In genomic region chr14:67187210-67187609, GRCh38 we compare ENCODE assay signal across 12 cellular contexts. TPM values are rescaled to one million over a fixed set of nuclear protein-coding genes. Genes with fewer than 3 reads are reported as not detected.
DNase-seq lines count a peak whose midpoint lies in the region; ATAC-seq, FAIRE-seq and TF ChIP-seq lines count a peak whose summit lies in the region.
"Had no signal": no experiment of that assay in that cellular context is flagged by ENCODE, and none has a peak within 500 bp of the region (broad histone marks: within the 10 kb centered on the region; RNA-seq: fewer than 3 reads in every experiment).

No MANE protein-coding gene starts in this region.

- no peak for FAIRE-seq in K562 (lab: Jason Lieb, UNC)

- no peaks in the 10 kb centered on the region for H3K27me3 ChIP-seq in IMR-90 (ENCODE audit: control insufficient read depth, insufficient read depth, low read length)
- no peaks in the 10 kb centered on the region for H3K27me3 ChIP-seq in K562 (ENCODE audit: control insufficient read depth in 2 of 2, insufficient read depth in 2 of 2, low read length in 2 of 2)

- H4K5ac ChIP-seq in IMR-90 (ENCODE audit: low read depth, low read length), result no peak overlapping the region

- peak overlapping the region; percentile 9; the same call in 1 of the 2 replicates for H4K91ac ChIP-seq in IMR-90 (ENCODE audit: insufficient read depth, low read depth, low read length)

- H2AK9ac ChIP-seq in IMR-90 (replicated peaks; ENCODE audit: low read depth, low read length, poor library complexity), result no peak overlapping the region

- CTCF ChIA-PET in IMR-90 (lab: Yijun Ruan, JAX), result interaction anchor here (0.8 to 1.1 kb wide), 2 partner anchors 14 to 41 kb away, joined by 3 read pairs; no protein-coding TSS in a partner anchor
- CTCF ChIA-PET in K562 (lab: Yijun Ruan, JAX; ENCODE audit: low intra/inter-chr PET ratio), result no interaction called here

- peak overlapping the region; percentile 28; the same call in 1 of the 2 replicates for H3K4ac ChIP-seq in IMR-90 (ENCODE audit: low read depth, low read length)

- H3K4me2 ChIP-seq in IMR-90 (ENCODE audit: low read depth, low read length) (peak overlapping the region; percentile 25; the same call in 1 of the 2 replicates), K562 (ENCODE audit: insufficient read depth, low read length) (no peak overlapping the region)

- no peaks in the 10 kb centered on the region for H3K79me1 ChIP-seq in IMR-90 (ENCODE audit: low read depth in 1 of 2, low read length in 2 of 2)

- H2AK5ac ChIP-seq in IMR-90 (ENCODE audit: low read depth, low read length), result no peak overlapping the region

- peak overlapping the region; percentile 2; the same call in 1 of the 2 replicates for H3K18ac ChIP-seq in IMR-90 (ENCODE audit: low read depth, low read length)

- no peak overlapping the region for H3K4me3 ChIP-seq in IMR-90 (ENCODE audit: insufficient read depth, low read depth, low read length)
- H3K4me3 ChIP-seq in K562, result no peak overlapping the region

- in situ Hi-C loops in IMR-90 (cut with MboI; ENCODE audit: low sequenced_read_pairs) (no loop called here), K562 (cut with MboI) (no loop called here)

- no peak for TF ChIP-seq EP300 in K562 (IDR thresholded peaks at IDR 0.05; ENCODE audit: low read length)

- H3K27ac ChIP-seq in IMR-90 (ENCODE audit: insufficient read depth, low read length) (no peak overlapping the region), K562 (ENCODE audit: extremely low read depth, low read depth, low read length) (no peak overlapping the region)
- H3K27ac ChIP-seq: C4-2B had no signal

- H3K36me3 ChIP-seq in IMR-90 (ENCODE audit: control insufficient read depth, insufficient read depth, low read length) (no peaks in the 10 kb centered on the region), K562 (ENCODE audit: control insufficient read depth, insufficient read depth, low read length) (no peaks in the 10 kb centered on the region)

- H2BK20ac ChIP-seq in IMR-90 (ENCODE audit: low read depth, low read length), result peak overlapping the region; percentile 72

- H2AFZ ChIP-seq in IMR-90 (replicated peaks; ENCODE audit: low read length, poor library complexity) (no peak overlapping the region), K562 (ENCODE audit: low read depth, low read length) (no peak overlapping the region)

- TF ChIP-seq POLR2A in IMR-90 (IDR thresholded peaks at IDR 0.05; ENCODE audit: low read depth, low read length) (no peak), K562 (conservative IDR thresholded peaks at IDR 0.05) (no peak)

- peak overlapping the region; percentile 77 for H2BK120ac ChIP-seq in IMR-90 (ENCODE audit: low read depth, low read length)

- H3K4me1 ChIP-seq in IMR-90 (ENCODE audit: control insufficient read depth, insufficient read depth, low read length) (peaks cover 11% of the 10 kb centered on the region), K562 (replicated peaks in 1 of 2; ENCODE audit: control insufficient read depth in 2 of 2, insufficient read depth in 2 of 2, low read length in 2 of 2) (peaks cover 0 to 8% of the 10 kb centered on the region in 2 experiments; a peak in 1 of 5 replicates)

- BruUV-seq in IMR-90 (replicated peaks; lab: Mats Ljungman, UMichigan), result no TSS peak
- BruUV-seq in K562 (replicated peaks; lab: Mats Ljungman, UMichigan), result no TSS peak

- H4K20me1 ChIP-seq in IMR-90 (ENCODE audit: insufficient read depth, low read length) (no peaks in the 10 kb centered on the region), K562 (replicated peaks; ENCODE audit: control insufficient read depth, insufficient read depth, low read length) (no peaks in the 10 kb centered on the region)

- POLR2A ChIA-PET in IMR-90 (lab: Charles Lee; ENCODE audit: unreplicated experiment) (no interaction called here), K562 (lab: Yijun Ruan, JAX) (interaction anchor here (0.6 to 0.7 kb wide), 2 partner anchors 108 to 954 kb away, joined by 3 read pairs; no protein-coding TSS in a partner anchor)

- H2BK5ac ChIP-seq in IMR-90 (ENCODE audit: low read depth, low read length, poor library complexity, severe bottlenecking), result peak overlapping the region; percentile 38

- no peak overlapping the region; the same call in 1 of the 2 replicates for H3K14ac ChIP-seq in IMR-90 (replicated peaks; ENCODE audit: low read depth, low read length)

- 0 out of 3 replicates have a peak overlapping the region, but pooled peaks have one; percentile 9 for H2BK15ac ChIP-seq in IMR-90 (ENCODE audit: low read depth, low read length)

- no peak overlapping the region for H3K56ac ChIP-seq in IMR-90 (ENCODE audit: extremely low read depth, insufficient read depth, low read length)

- H3K79me2 ChIP-seq in K562 (ENCODE audit: control insufficient read depth, insufficient read depth, low read length), result no peaks in the 10 kb centered on the region

- H3K23ac ChIP-seq in IMR-90 (ENCODE audit: low read depth, low read length), result no peak overlapping the region

- TF ChIP-seq CTCF in IMR-90 (conservative IDR thresholded peaks at IDR 0.05; ENCODE audit: low read depth, low read length) (no peak), K562 (IDR thresholded peaks at IDR 0.05 in 2 of 3, conservative IDR thresholded peaks at IDR 0.05 in 1 of 3; ENCODE audit: insufficient read depth in 2 of 3, low read depth in 1 of 3, low read length in 3 of 3) (no peak)

- dilution Hi-C loops in IMR-90 (cut with HindIII; ENCODE audit: low sequenced_read_pairs, unreplicated experiment), result no loop called here

- H3K9me1 ChIP-seq in IMR-90 (ENCODE audit: insufficient read depth, low read length) (peaks cover 14% of the 10 kb centered on the region), K562 (ENCODE audit: control insufficient read depth, insufficient read depth, low read length) (no peaks in the 10 kb centered on the region)

- DNase-seq in AG08396 (ENCODE audit: low spot score) (peak; percentile 72), IMR-90 (peak; percentile 89), K562 (ENCODE audit: extremely low read depth in 1 of 4, low spot score in 3 of 4) (peak in 1 of 4 experiments; percentile 9), left colon (no peak), NCI-H1092 treated with DMSO at 0.1 percent for 48 hours (lab: John Stamatoyannopoulos, UW) (no peak)
- no peak for DNase-seq in activated CD4-positive, alpha-beta T cell treated with anti-CD3 and anti-CD28 coated beads for 48 hours
- DNase-seq: activated CD4-positive, CD25-positive, alpha-beta regulatory T cell treated with anti-CD3 and anti-CD28 coated beads, Interleukin-2, amount 50 U/mL, for 72 hours; anterior cingulate cortex; retina had no signal

- H3K9me3 ChIP-seq in IMR-90 (ENCODE audit: control insufficient read depth, insufficient read depth, low read length) (no peaks in the 10 kb centered on the region), K562 (replicated peaks; ENCODE audit: control insufficient read depth, insufficient read depth, low read depth, low read length) (no peaks in the 10 kb centered on the region)

- no peak overlapping the region for H3K9ac ChIP-seq in IMR-90 (ENCODE audit: low read depth, low read length)
- no peak overlapping the region for H3K9ac ChIP-seq in K562 (ENCODE audit: insufficient read depth in 1 of 2, low read depth in 2 of 2, low read length in 2 of 2)

- peak overlapping the region in 1 of 2 experiments; percentile 23; a peak in 1 of 4 replicates for H4K8ac ChIP-seq in IMR-90 (ENCODE audit: low read depth in 2 of 2, low read length in 2 of 2)

- intact Hi-C loops in IMR-90 (cut with micrococcal nuclease) (no loop called here), K562 (cut with micrococcal nuclease) (no loop called here), left colon (cut with DNase I, micrococcal nuclease) (no loop called here)

- peak; percentile 90 for ATAC-seq in IMR-90 (ENCODE audit: low read depth)
- ATAC-seq in K562, result no peak
- peak; percentile 59 for ATAC-seq in left colon
- no peak for ATAC-seq in GM19452 (IDR thresholded peaks at IDR 0.05; ENCODE audit: unreplicated experiment)
- ATAC-seq in GM18517 (IDR thresholded peaks at IDR 0.05; ENCODE audit: unreplicated experiment), result no peak

- TF ChIP-seq RAD21 in IMR-90 (IDR thresholded peaks at IDR 0.05; ENCODE audit: low read length), result no peak
- TF ChIP-seq RAD21 in K562 (CRISPR knock-in tag; conservative IDR thresholded peaks at IDR 0.05 in 1 of 2, IDR thresholded peaks at IDR 0.05 in 1 of 2), result no peak

RNA-seq across cellular contexts. Expression of gene GARIN2, which starts 2.0 kb away (rescaled TPM):
- total RNA-seq in IMR-90 (2012; rRNA removed) (not detected in 2 replicates), K562 (2014; rRNA removed) (not detected in 2 replicates), K562 (2014; rRNA removed; fragmentation: Illumina TruSeq; extraction: Trizol) (not detected in 2 replicates), K562 (2015; rRNA removed; fragmentation: Illumina TruSeq; extraction: Trizol) (not detected in 2 replicates), K562 (2021) (not detected in 2 replicates), left colon (not detected)
- polyA plus RNA-seq in IMR-90 (2012; rRNA removed) (not detected in 2 replicates), K562 (2011; rRNA removed) (not detected in 2 replicates), K562 (2014; fragmentation: Illumina TruSeq; extraction: Trizol) (0.19 and 0.50 TPM in 2 replicates), K562 (2014; fragmentation: Nextera tagmentation; extraction: Ambion mirVana) (not detected), K562 (2014; rRNA removed) (not detected in 2 replicates)
- polyA plus RNA-seq in IMR-90 (2012; cell fraction: cytosol; rRNA removed), result not detected in 2 replicates
- 0.10 TPM in 2 replicates for polyA plus RNA-seq in IMR-90 (2012; cell fraction: nucleus; rRNA removed; ENCODE audit: low replicate concordance)
- total RNA-seq in K562 (2011; cell fraction: chromatin; rRNA removed; ENCODE audit: low replicate concordance), result not detected in 2 replicates
- total RNA-seq in K562 (2011; cell fraction: nucleolus; rRNA removed), result not detected in 2 replicates
- not detected in 2 replicates for total RNA-seq in K562 (2011; cell fraction: nucleoplasm; rRNA removed)
- polyA plus RNA-seq in K562 (2011; cell fraction: cytosol; rRNA removed), result not detected in 2 replicates
- polyA plus RNA-seq in K562 (2011; cell fraction: nucleus; rRNA removed), result not detected in 2 replicates
- polyA plus RNA-seq in K562 (2012), result 0.14 TPM in 1 of 2 replicates, not detected in the other
- not detected in 2 replicates for polyA minus RNA-seq in K562 (2011; rRNA and poly(A)+ RNA removed)
- not detected in 2 replicates for polyA minus RNA-seq in K562 (2011; cell fraction: cytosol; rRNA and poly(A)+ RNA removed)
- not detected in 2 replicates for polyA minus RNA-seq in K562 (2011; cell fraction: nucleus; rRNA and poly(A)+ RNA removed)

RNA-seq across cellular contexts. Expression of gene PALS1, which starts 54.0 kb away (rescaled TPM):
- 40.1 and 63.0 TPM in 2 replicates for total RNA-seq in IMR-90 (2012; rRNA removed)
- 14.4 and 17.7 TPM in 2 replicates for polyA plus RNA-seq in IMR-90 (2012; rRNA removed)
- 3.1 and 6.7 TPM in 2 replicates for polyA plus RNA-seq in IMR-90 (2012; cell fraction: cytosol; rRNA removed)
- 2.4 and 16.7 TPM in 2 replicates for polyA plus RNA-seq in IMR-90 (2012; cell fraction: nucleus; rRNA removed; ENCODE audit: low replicate concordance)
- 8.2 and 27.6 TPM in 2 replicates for total RNA-seq in K562 (2011; cell fraction: chromatin; rRNA removed; ENCODE audit: low replicate concordance)
- 7.5 and 7.9 TPM in 2 replicates for total RNA-seq in K562 (2011; cell fraction: nucleolus; rRNA removed)
- total RNA-seq in K562 (2011; cell fraction: nucleoplasm; rRNA removed), result 13.1 and 17.5 TPM in 2 replicates
- 5.3 and 6.4 TPM in 2 replicates for total RNA-seq in K562 (2014; rRNA removed)
- 7.2 and 8.6 TPM in 2 replicates for total RNA-seq in K562 (2014; rRNA removed; fragmentation: Illumina TruSeq; extraction: Trizol)
- total RNA-seq in K562 (2015; rRNA removed; fragmentation: Illumina TruSeq; extraction: Trizol), result 8.3 and 8.9 TPM in 2 replicates
- total RNA-seq in K562 (2021), result 8.3 and 9.9 TPM in 2 replicates
- 7.3 and 8.6 TPM in 2 replicates for polyA plus RNA-seq in K562 (2011; rRNA removed)
- 1.2 and 3.9 TPM in 2 replicates for polyA plus RNA-seq in K562 (2011; cell fraction: cytosol; rRNA removed)
- polyA plus RNA-seq in K562 (2011; cell fraction: nucleus; rRNA removed), result 2.7 and 4.2 TPM in 2 replicates
- polyA plus RNA-seq in K562 (2012), result 7.3 and 8.2 TPM in 2 replicates
- 7.6 and 9.0 TPM in 2 replicates for polyA plus RNA-seq in K562 (2014; fragmentation: Illumina TruSeq; extraction: Trizol)
- polyA plus RNA-seq in K562 (2014; fragmentation: Nextera tagmentation; extraction: Ambion mirVana), result 1 to 10 TPM; 4.1 to 4.4 TPM
- 4.1 and 6.3 TPM in 2 replicates for polyA plus RNA-seq in K562 (2014; rRNA removed)
- 17.4 and 21.9 TPM in 2 replicates for polyA minus RNA-seq in K562 (2011; rRNA and poly(A)+ RNA removed)
- polyA minus RNA-seq in K562 (2011; cell fraction: cytosol; rRNA and poly(A)+ RNA removed), result 7.0 TPM in 2 replicates
- polyA minus RNA-seq in K562 (2011; cell fraction: nucleus; rRNA and poly(A)+ RNA removed), result 5.7 and 9.6 TPM in 2 replicates
- total RNA-seq in left colon, result 10 to 100 TPM; 30.6 to 52.3 TPM

Comparison
In these comparisons a context has a peak if more than half of its experiments do, and no peak if none do; other contexts are left out.
1. DNase-seq: peak in AG08396 (single experiment) and IMR-90 (single experiment); none in left colon (0 of 2), activated CD4-positive, alpha-beta T cell treated with anti-CD3 and anti-CD28 coated beads for 48 hours (single experiment) and NCI-H1092 treated with DMSO at 0.1 percent for 48 hours (single experiment).
2. ATAC-seq: peak in IMR-90 (single experiment) and left colon (single experiment); none in K562 (single experiment), GM19452 (single experiment) and GM18517 (single experiment).